9 cellular contexts compared by ENCODE assay signal in the genomic region with DNA sequence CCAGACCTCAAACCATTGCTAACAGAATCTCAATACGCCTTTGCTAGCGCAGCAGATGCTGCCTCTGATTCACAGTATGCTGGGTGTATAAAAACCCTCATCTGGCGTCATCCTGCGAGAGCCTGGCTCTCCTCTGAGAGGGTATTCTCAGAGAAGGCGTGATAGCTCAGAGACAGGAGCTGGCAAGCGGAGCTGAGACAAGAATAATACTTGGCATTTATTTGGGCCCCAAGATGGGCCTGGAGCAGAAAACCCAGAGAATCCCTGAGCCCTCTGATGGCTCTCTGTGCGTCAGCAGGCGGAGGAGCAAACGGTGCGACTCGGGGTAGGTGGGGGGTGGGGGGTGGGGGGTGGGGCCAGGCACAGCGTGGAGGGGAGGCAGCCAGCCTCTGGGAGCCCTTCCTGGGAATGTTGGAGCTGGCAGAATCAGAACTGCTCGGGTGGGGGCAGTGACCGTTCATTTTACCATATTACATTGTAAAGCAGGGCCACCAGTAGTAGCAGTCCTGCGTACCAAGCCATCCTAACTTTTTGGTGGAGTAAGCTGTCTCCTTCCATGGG. TPM values are rescaled to one million over a fixed set of nuclear protein-coding genes. Genes with fewer than 3 reads are reported as not detected.
A peak's percentile ranks its signal among the peaks of the same experiment; 100 is the strongest.
DNase-seq lines count a peak whose midpoint lies in the region; ATAC-seq and TF ChIP-seq lines count a peak whose summit lies in the region.
"Had no signal": no experiment of that assay in that cellular context is flagged by ENCODE, and none has a peak within 500 bp of the region (broad histone marks: within the 10 kb centered on the region; RNA-seq: fewer than 3 reads in every experiment).

No MANE protein-coding gene starts in this region.

- no peaks in the 10 kb centered on the region for H3K9me3 ChIP-seq in neural cell (ENCODE audit: low read length)
- no peaks in the 10 kb centered on the region for H3K9me3 ChIP-seq in mucosa of descending colon
- no peaks in the 10 kb centered on the region for H3K9me3 ChIP-seq in tibial nerve

- H3K36me3 ChIP-seq in neural cell (ENCODE audit: insufficient read depth, low read length), result no peaks in the 10 kb centered on the region
- H3K36me3 ChIP-seq in mucosa of descending colon (ENCODE audit: low read depth), result no peaks in the 10 kb centered on the region
- H3K36me3 ChIP-seq in tibial nerve, result no peaks in the 10 kb centered on the region

- H3K9me3 Mint-ChIP-seq in naive thymus-derived CD8-positive, alpha-beta T cell, result no peaks in the 10 kb centered on the region

- H3K27ac ChIP-seq in neural cell (ENCODE audit: low read length) (peak overlapping the region; percentile 5), tibial nerve (peak overlapping the region in 2 of 4 donors; percentile 15 to 54)

- no peak overlapping the region for H3K4me3 Mint-ChIP-seq in naive thymus-derived CD8-positive, alpha-beta T cell

- H3F3A ChIP-seq in neural cell (ENCODE audit: insufficient read depth, low read length, poor library complexity, severe bottlenecking), result no peaks in the 10 kb centered on the region

- no peaks in the 10 kb centered on the region for H4K20me1 ChIP-seq in neural cell (ENCODE audit: insufficient read depth)

- H3K27ac Mint-ChIP-seq in naive thymus-derived CD8-positive, alpha-beta T cell, result no peak overlapping the region

- H3K4me3 ChIP-seq in AG10803 (ENCODE audit: low read length) (peak overlapping the region; percentile 14), neural cell (ENCODE audit: low read length) (peak overlapping the region; percentile 15), mucosa of descending colon (no peak overlapping the region), tibial nerve (peak overlapping the region in 1 of 4 donors; percentile 8)

- DNase-seq in AG10803 (ENCODE audit: low read depth) (peak; percentile 55), SK-N-DZ (ENCODE audit: low spot score) (peak; percentile 81), globus pallidus (ENCODE audit: low spot score) (peak; percentile 37), mucosa of descending colon (no peak), tibial nerve (ENCODE audit: low spot score in 2 of 2) (no peak), NCI-H2196 (lab: John Stamatoyannopoulos, UW; ENCODE audit: unreplicated experiment) (no peak)
- no peak for DNase-seq in naive thymus-derived CD8-positive, alpha-beta T cell
- DNase-seq: erythroblast had no signal

- peak overlapping the region; percentile 35 for H3K9ac ChIP-seq in neural cell (ENCODE audit: low read length)

- H2AFZ ChIP-seq in neural cell (ENCODE audit: low read depth, low read length), result peak overlapping the region; percentile 9

- H3K27me3 ChIP-seq in neural cell (ENCODE audit: insufficient read depth, low read depth, low read length), result no peaks in the 10 kb centered on the region
- peaks cover 0 to 10% of the 10 kb centered on the region in 2 donors for H3K27me3 ChIP-seq in tibial nerve

- no peak for TF ChIP-seq POLR2A in tibial nerve (IDR thresholded peaks at IDR 0.05)

- H3K79me2 ChIP-seq in neural cell (replicated peaks; ENCODE audit: insufficient read depth, low read length), result no peaks in the 10 kb centered on the region

- no peak overlapping the region for H3K4me2 ChIP-seq in neural cell (ENCODE audit: low read length)

- intact Hi-C loops in mucosa of descending colon (cut with DNase I, micrococcal nuclease), result no loop called here

- no peak for ATAC-seq in mucosa of descending colon
- ATAC-seq in naive thymus-derived CD8-positive, alpha-beta T cell, result no peak

- no peak for TF ChIP-seq RAD21 in neural cell (conservative IDR thresholded peaks at IDR 0.05)

- TF ChIP-seq EP300 in neural cell (conservative IDR thresholded peaks at IDR 0.05; ENCODE audit: poor library complexity, severe bottlenecking), result no peak
- no peak for TF ChIP-seq EP300 in tibial nerve (IDR thresholded peaks at IDR 0.05)

- H3K9me2 ChIP-seq in neural cell (ENCODE audit: insufficient read depth, low read length), result no peaks in the 10 kb centered on the region

- H3K27me3 Mint-ChIP-seq in naive thymus-derived CD8-positive, alpha-beta T cell, result peaks cover 33 to 80% (median 62%) of the 10 kb centered on the region in 5 donors

- WGBS in tibial nerve, 2 donors, result 15 to 17% methylated on average over 14 to 15 of the region's 15 CpGs

- peaks cover 24% of the 10 kb centered on the region for H3K4me1 ChIP-seq in mucosa of descending colon (ENCODE audit: low read depth)
- peaks cover 0 to 13% (median 0%) of the 10 kb centered on the region in 4 donors for H3K4me1 ChIP-seq in tibial nerve

- H3K4me1 Mint-ChIP-seq in naive thymus-derived CD8-positive, alpha-beta T cell, result no peaks in the 10 kb centered on the region

- POLR2A ChIA-PET in naive thymus-derived CD8-positive, alpha-beta T cell (lab: Charles Lee), result no interaction called here

- no peak for TF ChIP-seq CTCF in AG10803 (conservative IDR thresholded peaks at IDR 0.05; ENCODE audit: low read length)
- TF ChIP-seq CTCF in neural cell (IDR thresholded peaks at IDR 0.05; ENCODE audit: poor library complexity, severe bottlenecking), result no peak
- TF ChIP-seq CTCF in mucosa of descending colon (IDR thresholded peaks at IDR 0.05), result no peak
- TF ChIP-seq CTCF in tibial nerve (IDR thresholded peaks at IDR 0.05), result no peak

- H3K36me3 Mint-ChIP-seq in naive thymus-derived CD8-positive, alpha-beta T cell, result no peaks in the 10 kb centered on the region

TF ChIP-seq in neural cell, 6 proteins besides CTCF, POLR2A, EP300 and RAD21:
- TF ChIP-seq, protein P1, sequence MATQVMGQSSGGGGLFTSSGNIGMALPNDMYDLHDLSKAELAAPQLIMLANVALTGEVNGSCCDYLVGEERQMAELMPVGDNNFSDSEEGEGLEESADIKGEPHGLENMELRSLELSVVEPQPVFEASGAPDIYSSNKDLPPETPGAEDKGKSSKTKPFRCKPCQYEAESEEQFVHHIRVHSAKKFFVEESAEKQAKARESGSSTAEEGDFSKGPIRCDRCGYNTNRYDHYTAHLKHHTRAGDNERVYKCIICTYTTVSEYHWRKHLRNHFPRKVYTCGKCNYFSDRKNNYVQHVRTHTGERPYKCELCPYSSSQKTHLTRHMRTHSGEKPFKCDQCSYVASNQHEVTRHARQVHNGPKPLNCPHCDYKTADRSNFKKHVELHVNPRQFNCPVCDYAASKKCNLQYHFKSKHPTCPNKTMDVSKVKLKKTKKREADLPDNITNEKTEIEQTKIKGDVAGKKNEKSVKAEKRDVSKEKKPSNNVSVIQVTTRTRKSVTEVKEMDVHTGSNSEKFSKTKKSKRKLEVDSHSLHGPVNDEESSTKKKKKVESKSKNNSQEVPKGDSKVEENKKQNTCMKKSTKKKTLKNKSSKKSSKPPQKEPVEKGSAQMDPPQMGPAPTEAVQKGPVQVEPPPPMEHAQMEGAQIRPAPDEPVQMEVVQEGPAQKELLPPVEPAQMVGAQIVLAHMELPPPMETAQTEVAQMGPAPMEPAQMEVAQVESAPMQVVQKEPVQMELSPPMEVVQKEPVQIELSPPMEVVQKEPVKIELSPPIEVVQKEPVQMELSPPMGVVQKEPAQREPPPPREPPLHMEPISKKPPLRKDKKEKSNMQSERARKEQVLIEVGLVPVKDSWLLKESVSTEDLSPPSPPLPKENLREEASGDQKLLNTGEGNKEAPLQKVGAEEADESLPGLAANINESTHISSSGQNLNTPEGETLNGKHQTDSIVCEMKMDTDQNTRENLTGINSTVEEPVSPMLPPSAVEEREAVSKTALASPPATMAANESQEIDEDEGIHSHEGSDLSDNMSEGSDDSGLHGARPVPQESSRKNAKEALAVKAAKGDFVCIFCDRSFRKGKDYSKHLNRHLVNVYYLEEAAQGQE (IDR thresholded peaks at IDR 0.05; ENCODE audit: borderline replicate concordance), result no peak
- TF ChIP-seq MXI1 (conservative IDR thresholded peaks at IDR 0.05; ENCODE audit: poor library complexity, severe bottlenecking), result no peak
- no peak for TF ChIP-seq POLR2AphosphoS5 (IDR thresholded peaks at IDR 0.05)
- TF ChIP-seq SMC3 (conservative IDR thresholded peaks at IDR 0.05; ENCODE audit: poor library complexity), result no peak
- TF ChIP-seq EZH2 (IDR thresholded peaks at IDR 0.05; ENCODE audit: borderline replicate concordance, insufficient read depth, low read length, poor library complexity, severe bottlenecking), result no peak
- TF ChIP-seq TAF1 (IDR thresholded peaks at IDR 0.05; ENCODE audit: low read depth), result no peak
TF ChIP-seq in neural cell: peak in this region for 0.

RNA-seq across cellular contexts. Expression of a gene that starts 6.9 kb away (rescaled TPM):
- polyA plus RNA-seq in SK-N-DZ (2014; cell fraction: cytosol; rRNA removed), result 7.4 and 11.3 TPM in 2 replicates
- polyA plus RNA-seq in SK-N-DZ (2014; cell fraction: nucleus; rRNA removed), result 6.5 and 9.5 TPM in 2 replicates
- polyA plus RNA-seq in neural cell, result 23.5 and 23.6 TPM in 2 replicates
- polyA minus RNA-seq in neural cell, result 10.8 and 18.3 TPM in 2 replicates
- total RNA-seq in mucosa of descending colon, result not detected
- total RNA-seq in tibial nerve, result not detected
- total RNA-seq in naive thymus-derived CD8-positive, alpha-beta T cell, result not detected
- not detected for polyA plus RNA-seq in naive thymus-derived CD8-positive, alpha-beta T cell

RNA-seq across cellular contexts. Expression of a gene that starts 11.6 kb away (rescaled TPM):
- polyA plus RNA-seq in SK-N-DZ (2014; cell fraction: cytosol; rRNA removed), result 69.6 and 83.1 TPM in 2 replicates
- polyA plus RNA-seq in SK-N-DZ (2014; cell fraction: nucleus; rRNA removed), result 165 and 217 TPM in 2 replicates
- polyA plus RNA-seq in neural cell, result 89.0 and 137 TPM in 2 replicates
- 117 and 129 TPM in 2 replicates for polyA minus RNA-seq in neural cell
- total RNA-seq in mucosa of descending colon (1 to 10 TPM; 2.3 to 4.3 (median 2.8) TPM), tibial nerve (not detected)
- not detected for total RNA-seq in naive thymus-derived CD8-positive, alpha-beta T cell
- polyA plus RNA-seq in naive thymus-derived CD8-positive, alpha-beta T cell, result not detected

RNA-seq across cellular contexts. Expression of a gene that starts 35.1 kb away (rescaled TPM):
- polyA plus RNA-seq in SK-N-DZ (2014; cell fraction: cytosol; rRNA removed), result 185 and 229 TPM in 2 replicates
- 163 and 169 TPM in 2 replicates for polyA plus RNA-seq in SK-N-DZ (2014; cell fraction: nucleus; rRNA removed)
- 119 and 134 TPM in 2 replicates for polyA plus RNA-seq in neural cell
- polyA minus RNA-seq in neural cell, result 61.6 and 66.3 TPM in 2 replicates
- total RNA-seq in mucosa of descending colon (10 to 100 TPM; 46.5 to 51.2 (median 50.9) TPM), tibial nerve (10 to 100 TPM; 47.1 to 74.1 (median 58.7) TPM)
- 100 to 1,000 TPM in 1 of 2 experiments, 10 to 100 TPM in 1; 97.9 to 110 TPM for total RNA-seq in naive thymus-derived CD8-positive, alpha-beta T cell
- 100 to 1,000 TPM; 125 to 137 (median 127) TPM for polyA plus RNA-seq in naive thymus-derived CD8-positive, alpha-beta T cell

Comparison
In these comparisons a context has a peak if more than half of its experiments do, and no peak if none do; other contexts are left out.
1. DNase-seq: peak in AG10803 (single experiment), SK-N-DZ (single experiment) and globus pallidus (single experiment); none in mucosa of descending colon (0 of 3), tibial nerve (0 of 2), naive thymus-derived CD8-positive, alpha-beta T cell (0 of 10) and NCI-H2196 (single experiment).